2 cellular contexts compared by ENCODE assay signal in genomic region chr11:59012106-59012941, GRCh38.
TF ChIP-seq lines count a peak whose summit lies in the region.

No MANE protein-coding gene starts in this region.

TF ChIP-seq in HepG2, 621 proteins besides CTCF, POLR2A, EP300 and RAD21 (continued from another document):
- no peak for TF ChIP-seq ZNF687 (CRISPR knock-in tag; IDR thresholded peaks at IDR 0.05)
- TF ChIP-seq ZSCAN29 (CRISPR knock-in tag; conservative IDR thresholded peaks at IDR 0.05): no peak
- no peak for TF ChIP-seq NR2C2 (CRISPR knock-in tag; IDR thresholded peaks at IDR 0.05; ENCODE audit: borderline replicate concordance)
- TF ChIP-seq ARNT2 (CRISPR knock-in tag; IDR thresholded peaks at IDR 0.05; ENCODE audit: low read depth): no peak
TF ChIP-seq in HepG2: peak in this region for 0.

TF ChIP-seq in WTC11, 78 proteins besides CTCF, POLR2A, EP300 and RAD21 (continued from another document):
- TF ChIP-seq ATF6 (CRISPR knock-in tag; IDR thresholded peaks at IDR 0.05): no peak
- no peak for TF ChIP-seq RELA (CRISPR knock-in tag; IDR thresholded peaks at IDR 0.05; ENCODE audit: borderline replicate concordance)
- TF ChIP-seq ZNF232 (CRISPR knock-in tag; IDR thresholded peaks at IDR 0.05): no peak
- TF ChIP-seq NR3C1 (CRISPR knock-in tag; conservative IDR thresholded peaks at IDR 0.05; ENCODE audit: low read depth): no peak
- no peak for TF ChIP-seq ATF3 (CRISPR knock-in tag; conservative IDR thresholded peaks at IDR 0.05)
